In genomic region chr12:77535734-77536133, GRCh38 we compare ENCODE assay signal across 21 cellular contexts.
"Had no signal": no experiment of that assay in that cellular context is flagged by ENCODE, and none has a peak within 500 bp of the region (broad histone marks: within the 10 kb centered on the region; RNA-seq: fewer than 3 reads in every experiment).

No MANE protein-coding gene starts in this region.

- DNase-seq: hypothalamus; immature natural killer cell; kidney; left colon; left lung; lower lobe of right lung; mammary epithelial cell; mesenchymal stem cell; naive thymus-derived CD8-positive, alpha-beta T cell; occipital lobe; right lobe of liver; stimulated activated CD4-positive, alpha-beta T cell treated with anti-CD3 and anti-CD28 coated beads, Interleukin-4, amount 100 ng/mL, for 24 hours; stimulated activated naive CD4-positive, alpha-beta T cell; substantia nigra; uterus had no signal

- H3K27ac ChIP-seq: left lung, lower lobe of right lung, neutrophil, parathyroid adenoma, right atrium auricular region, right lobe of liver, skin epidermis, tibial nerve, uterus had no signal

- H3K36me3 ChIP-seq: left lung, lower lobe of right lung, neutrophil, right atrium auricular region, right lobe of liver, tibial nerve, uterus had no signal

- H3K27me3 ChIP-seq: left lung, neutrophil, right atrium auricular region, right lobe of liver, tibial nerve, uterus had no signal

- H3K4me3 ChIP-seq: left lung, lower lobe of right lung, right atrium auricular region, right lobe of liver, skin epidermis, tibial nerve, uterus had no signal

- H3K9ac ChIP-seq: parathyroid adenoma had no signal

- H3K4me1 ChIP-seq: left lung, lower lobe of right lung, parathyroid adenoma, right atrium auricular region, right lobe of liver, tibial nerve, uterus had no signal

- H3K9me3 ChIP-seq: left lung, lower lobe of right lung, neutrophil, right atrium auricular region, right lobe of liver, tibial nerve, uterus had no signal

- ATAC-seq: left colon; left lung; lower lobe of right lung; naive thymus-derived CD8-positive, alpha-beta T cell; right lobe of liver; stimulated activated effector memory CD8-positive, alpha-beta T cell treated with anti-CD3 and anti-CD28 coated beads, Interleukin-12 subunit alpha, Interleukin-12 subunit beta, amount 100 ng/mL, for 72 hours had no signal
